In the genomic region with DNA sequence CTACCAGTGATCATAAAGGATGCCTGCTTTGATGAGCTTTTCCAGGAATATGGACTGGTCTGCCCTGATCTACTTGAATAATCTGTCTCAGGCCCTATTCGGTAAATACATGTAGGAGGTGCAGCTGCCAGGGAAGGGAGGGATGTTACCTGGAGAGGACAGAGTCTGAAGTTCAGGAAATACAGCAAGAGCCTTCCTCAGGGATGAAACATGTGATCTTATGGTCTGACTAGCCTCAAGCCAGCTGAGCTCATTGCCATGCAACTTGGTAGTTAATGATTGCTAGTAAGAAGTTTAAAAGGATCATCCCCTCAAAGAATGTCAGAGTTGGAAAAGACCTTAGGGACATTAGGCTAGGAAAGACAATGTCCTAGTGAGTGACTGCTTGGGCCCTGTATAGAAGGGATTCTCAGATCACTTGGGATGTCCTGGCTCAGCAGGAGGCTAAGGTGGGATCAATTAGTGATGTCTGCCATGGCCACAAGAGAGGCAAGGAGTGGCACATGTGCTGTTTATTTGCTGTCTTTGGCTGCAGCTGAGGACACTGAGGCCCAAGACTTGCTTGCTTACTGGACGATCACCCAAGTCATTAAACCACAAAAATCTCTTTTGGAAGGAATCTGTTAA, we compare ENCODE assay signal across 12 cellular contexts. TPM values are rescaled to one million over a fixed set of nuclear protein-coding genes. Genes with fewer than 3 reads are reported as not detected.
DNase-seq lines count a peak whose midpoint lies in the region; ATAC-seq, FAIRE-seq and TF ChIP-seq lines count a peak whose summit lies in the region.
"Had no signal": no experiment of that assay in that cellular context is flagged by ENCODE, and none has a peak within 500 bp of the region (broad histone marks: within the 10 kb centered on the region; RNA-seq: fewer than 3 reads in every experiment).

No MANE protein-coding gene starts in this region.

- no peak for ATAC-seq in stimulated activated effector memory CD8-positive, alpha-beta T cell treated with anti-CD3 and anti-CD28 coated beads, Interleukin-12 subunit alpha, Interleukin-12 subunit beta, amount 100 ng/mL, for 72 hours
- ATAC-seq in GM21423 (IDR thresholded peaks at IDR 0.05; ENCODE audit: unreplicated experiment) = no peak

- H2AFZ ChIP-seq in hepatocyte = no peak overlapping the region
- H2AFZ ChIP-seq: parathyroid adenoma had no signal

- H3K27me3 Mint-ChIP-seq in activated CD4-positive, alpha-beta T cell treated with anti-CD3 and anti-CD28 coated beads, Interleukin-2, amount 10 ng/mL, durations not matched to agents 7 days and 5 days = no peaks in the 10 kb centered on the region

- POLR2A ChIA-PET in activated CD4-positive, alpha-beta T cell treated with anti-CD3 and anti-CD28 coated beads, Interleukin-2, amount 10 ng/mL, durations not matched to agents 7 days and 5 days (lab: Charles Lee) = interaction anchor here (0.6 kb wide), 1 partner anchor 39 kb away, joined by 7 read pairs; no protein-coding TSS in a partner anchor

- CTCF ChIA-PET in activated CD4-positive, alpha-beta T cell treated with anti-CD3 and anti-CD28 coated beads, Interleukin-2, amount 10 ng/mL, durations not matched to agents 7 days and 5 days (lab: Charles Lee) = interaction anchor here (0.6 to 1.6 kb wide), 7 partner anchors 9 to 79 kb away, joined by 3 to 5 read pairs (median 4); no protein-coding TSS in a partner anchor

- peak overlapping the region; percentile 98 for H3K27ac Mint-ChIP-seq in activated CD4-positive, alpha-beta T cell treated with anti-CD3 and anti-CD28 coated beads, Interleukin-2, amount 10 ng/mL, durations not matched to agents 7 days and 5 days
- peak overlapping the region; percentile 96 for H3K27ac Mint-ChIP-seq in stimulated activated effector memory CD8-positive, alpha-beta T cell treated with anti-CD3 and anti-CD28 coated beads, Interleukin-12 subunit alpha, Interleukin-12 subunit beta, amount 100 ng/mL, for 72 hours

- H3K4me1 Mint-ChIP-seq in activated CD4-positive, alpha-beta T cell treated with anti-CD3 and anti-CD28 coated beads, Interleukin-2, amount 10 ng/mL, durations not matched to agents 7 days and 5 days = peaks cover 79% of the 10 kb centered on the region
- peaks cover 58% of the 10 kb centered on the region for H3K4me1 Mint-ChIP-seq in stimulated activated effector memory CD8-positive, alpha-beta T cell treated with anti-CD3 and anti-CD28 coated beads, Interleukin-12 subunit alpha, Interleukin-12 subunit beta, amount 100 ng/mL, for 72 hours

- H3K9me2 ChIP-seq in hepatocyte (replicated peaks; ENCODE audit: insufficient read depth) = no peaks in the 10 kb centered on the region

- H3K27ac ChIP-seq in hepatocyte = peak overlapping the region; percentile 92
- H3K27ac ChIP-seq: parathyroid adenoma had no signal

- TF ChIP-seq CTCF in hepatocyte (IDR thresholded peaks at IDR 0.05; ENCODE audit: poor library complexity) = no peak

- no peak overlapping the region for H3K4me3 ChIP-seq in hepatocyte

- 63% methylated on average over 2 of the region's 2 CpGs for WGBS in hepatocyte (ENCODE audit: low lambda C conversion rate, missing lambda C conversion rate)

- H3K4me1 ChIP-seq in hepatocyte (ENCODE audit: insufficient read depth) = peaks cover 24% of the 10 kb centered on the region
- H3K4me1 ChIP-seq: parathyroid adenoma had no signal

- no peak for DNase-seq in activated CD4-positive, alpha-beta T cell treated with anti-CD3 and anti-CD28 coated beads, Interleukin-2, amount 10 ng/mL, durations not matched to agents 7 days and 5 days
- DNase-seq in activated CD4-positive, alpha-beta T cell treated with anti-CD3 and anti-CD28 coated beads, Interleukin-2, amount 50 U/mL, for 48 hours = no peak
- DNase-seq in RCC 7860 (ENCODE audit: low spot score) (peak; percentile 79), hepatocyte (ENCODE audit: low spot score) (peak; percentile 81), SKM-1 (lab: John Stamatoyannopoulos, UW; ENCODE audit: unreplicated experiment) (no peak), OCI-M2 (lab: John Stamatoyannopoulos, UW; ENCODE audit: unreplicated experiment) (no peak)
- DNase-seq in stimulated activated effector memory CD8-positive, alpha-beta T cell treated with anti-CD3 and anti-CD28 coated beads, Interleukin-12 subunit alpha, Interleukin-12 subunit beta, amount 100 ng/mL, for 72 hours (ENCODE audit: low spot score in 2 of 2) = no peak
- DNase-seq: activated effector memory CD4-positive, alpha-beta T cell treated with Interleukin-2 at 50 U/mL for 16 hours; NCI-H524 had no signal

- H3K4me3 Mint-ChIP-seq in activated CD4-positive, alpha-beta T cell treated with anti-CD3 and anti-CD28 coated beads, Interleukin-2, amount 10 ng/mL, durations not matched to agents 7 days and 5 days = no peak overlapping the region
- H3K4me3 Mint-ChIP-seq in stimulated activated effector memory CD8-positive, alpha-beta T cell treated with anti-CD3 and anti-CD28 coated beads, Interleukin-12 subunit alpha, Interleukin-12 subunit beta, amount 100 ng/mL, for 72 hours = no peak overlapping the region

- H3K4me2 ChIP-seq in hepatocyte = peak overlapping the region; percentile 38

- H3K9me3 ChIP-seq in hepatocyte (ENCODE audit: low read depth) = no peaks in the 10 kb centered on the region

- H3K27me3 ChIP-seq in hepatocyte = no peaks in the 10 kb centered on the region

- peaks cover 50% of the 10 kb centered on the region for H3K36me3 Mint-ChIP-seq in activated CD4-positive, alpha-beta T cell treated with anti-CD3 and anti-CD28 coated beads, Interleukin-2, amount 10 ng/mL, durations not matched to agents 7 days and 5 days (ENCODE audit: low read depth)
- peaks cover 21% of the 10 kb centered on the region for H3K36me3 Mint-ChIP-seq in stimulated activated effector memory CD8-positive, alpha-beta T cell treated with anti-CD3 and anti-CD28 coated beads, Interleukin-12 subunit alpha, Interleukin-12 subunit beta, amount 100 ng/mL, for 72 hours

- H3K79me2 ChIP-seq in hepatocyte = peaks cover 68% of the 10 kb centered on the region
- H3K79me2 ChIP-seq: parathyroid adenoma had no signal

- no peaks in the 10 kb centered on the region for H4K20me1 ChIP-seq in hepatocyte (ENCODE audit: insufficient read depth, poor library complexity, severe bottlenecking)

- H3K9me3 Mint-ChIP-seq in activated CD4-positive, alpha-beta T cell treated with anti-CD3 and anti-CD28 coated beads, Interleukin-2, amount 10 ng/mL, durations not matched to agents 7 days and 5 days = no peaks in the 10 kb centered on the region
- no peaks in the 10 kb centered on the region for H3K9me3 Mint-ChIP-seq in stimulated activated effector memory CD8-positive, alpha-beta T cell treated with anti-CD3 and anti-CD28 coated beads, Interleukin-12 subunit alpha, Interleukin-12 subunit beta, amount 100 ng/mL, for 72 hours

- FAIRE-seq in RCC 7860 (lab: Jason Lieb, UNC) = peak; percentile 82
- FAIRE-seq: urothelium cell line had no signal

- H3K36me3 ChIP-seq in hepatocyte (replicated peaks; ENCODE audit: insufficient read depth, low read depth) = no peaks in the 10 kb centered on the region

RNA-seq across cellular contexts. Expression of gene PTPRJ, which starts 18.5 kb away (rescaled TPM):
- total RNA-seq in activated CD4-positive, alpha-beta T cell treated with anti-CD3 and anti-CD28 coated beads, Interleukin-2, amount 10 ng/mL, durations not matched to agents 7 days and 5 days = 10 to 100 TPM; 75.2 to 81.3 TPM
- total RNA-seq in hepatocyte = 16.4 and 21.0 TPM in 2 replicates
- polyA plus RNA-seq in hepatocyte = 7.5 and 9.3 TPM in 2 replicates

Comparison
In these comparisons a context has a peak if more than half of its experiments do, and no peak if none do; other contexts are left out.
1. DNase-seq: peak in RCC 7860 (single experiment) and hepatocyte (single experiment); none in activated CD4-positive, alpha-beta T cell treated with anti-CD3 and anti-CD28 coated beads, Interleukin-2, amount 10 ng/mL, durations not matched to agents 7 days and 5 days (single experiment), activated CD4-positive, alpha-beta T cell treated with anti-CD3 and anti-CD28 coated beads, Interleukin-2, amount 50 U/mL, for 48 hours (0 of 2), stimulated activated effector memory CD8-positive, alpha-beta T cell treated with anti-CD3 and anti-CD28 coated beads, Interleukin-12 subunit alpha, Interleukin-12 subunit beta, amount 100 ng/mL, for 72 hours (0 of 2), SKM-1 (single experiment) and OCI-M2 (single experiment).